Comparison of ENCODE assay signal across 1 cellular context in the genomic region with DNA sequence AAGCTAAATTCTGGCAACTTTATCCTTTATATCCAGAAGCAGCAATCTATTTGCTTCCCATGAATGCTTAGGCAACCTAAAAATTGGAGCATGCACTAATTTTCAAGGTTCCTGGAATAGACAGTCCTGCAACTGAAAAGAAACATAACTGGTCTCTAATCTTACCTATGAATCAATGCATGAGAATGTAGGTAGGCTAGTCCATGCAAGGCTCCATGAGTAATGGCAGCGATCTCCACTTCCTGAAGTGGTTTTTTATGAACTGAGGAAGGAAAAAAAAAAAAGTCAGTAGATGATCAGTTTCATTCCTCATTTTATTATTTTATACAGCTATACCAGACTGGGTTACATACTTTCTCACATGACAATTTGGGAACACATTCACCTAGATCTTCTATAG.
TF ChIP-seq lines count a peak whose summit lies in the region.

No MANE protein-coding gene starts in this region.

TF ChIP-seq in GM23338, 12 proteins besides CTCF, POLR2A, EP300 and RAD21 (continued from another document):
- TF ChIP-seq, protein P1, sequence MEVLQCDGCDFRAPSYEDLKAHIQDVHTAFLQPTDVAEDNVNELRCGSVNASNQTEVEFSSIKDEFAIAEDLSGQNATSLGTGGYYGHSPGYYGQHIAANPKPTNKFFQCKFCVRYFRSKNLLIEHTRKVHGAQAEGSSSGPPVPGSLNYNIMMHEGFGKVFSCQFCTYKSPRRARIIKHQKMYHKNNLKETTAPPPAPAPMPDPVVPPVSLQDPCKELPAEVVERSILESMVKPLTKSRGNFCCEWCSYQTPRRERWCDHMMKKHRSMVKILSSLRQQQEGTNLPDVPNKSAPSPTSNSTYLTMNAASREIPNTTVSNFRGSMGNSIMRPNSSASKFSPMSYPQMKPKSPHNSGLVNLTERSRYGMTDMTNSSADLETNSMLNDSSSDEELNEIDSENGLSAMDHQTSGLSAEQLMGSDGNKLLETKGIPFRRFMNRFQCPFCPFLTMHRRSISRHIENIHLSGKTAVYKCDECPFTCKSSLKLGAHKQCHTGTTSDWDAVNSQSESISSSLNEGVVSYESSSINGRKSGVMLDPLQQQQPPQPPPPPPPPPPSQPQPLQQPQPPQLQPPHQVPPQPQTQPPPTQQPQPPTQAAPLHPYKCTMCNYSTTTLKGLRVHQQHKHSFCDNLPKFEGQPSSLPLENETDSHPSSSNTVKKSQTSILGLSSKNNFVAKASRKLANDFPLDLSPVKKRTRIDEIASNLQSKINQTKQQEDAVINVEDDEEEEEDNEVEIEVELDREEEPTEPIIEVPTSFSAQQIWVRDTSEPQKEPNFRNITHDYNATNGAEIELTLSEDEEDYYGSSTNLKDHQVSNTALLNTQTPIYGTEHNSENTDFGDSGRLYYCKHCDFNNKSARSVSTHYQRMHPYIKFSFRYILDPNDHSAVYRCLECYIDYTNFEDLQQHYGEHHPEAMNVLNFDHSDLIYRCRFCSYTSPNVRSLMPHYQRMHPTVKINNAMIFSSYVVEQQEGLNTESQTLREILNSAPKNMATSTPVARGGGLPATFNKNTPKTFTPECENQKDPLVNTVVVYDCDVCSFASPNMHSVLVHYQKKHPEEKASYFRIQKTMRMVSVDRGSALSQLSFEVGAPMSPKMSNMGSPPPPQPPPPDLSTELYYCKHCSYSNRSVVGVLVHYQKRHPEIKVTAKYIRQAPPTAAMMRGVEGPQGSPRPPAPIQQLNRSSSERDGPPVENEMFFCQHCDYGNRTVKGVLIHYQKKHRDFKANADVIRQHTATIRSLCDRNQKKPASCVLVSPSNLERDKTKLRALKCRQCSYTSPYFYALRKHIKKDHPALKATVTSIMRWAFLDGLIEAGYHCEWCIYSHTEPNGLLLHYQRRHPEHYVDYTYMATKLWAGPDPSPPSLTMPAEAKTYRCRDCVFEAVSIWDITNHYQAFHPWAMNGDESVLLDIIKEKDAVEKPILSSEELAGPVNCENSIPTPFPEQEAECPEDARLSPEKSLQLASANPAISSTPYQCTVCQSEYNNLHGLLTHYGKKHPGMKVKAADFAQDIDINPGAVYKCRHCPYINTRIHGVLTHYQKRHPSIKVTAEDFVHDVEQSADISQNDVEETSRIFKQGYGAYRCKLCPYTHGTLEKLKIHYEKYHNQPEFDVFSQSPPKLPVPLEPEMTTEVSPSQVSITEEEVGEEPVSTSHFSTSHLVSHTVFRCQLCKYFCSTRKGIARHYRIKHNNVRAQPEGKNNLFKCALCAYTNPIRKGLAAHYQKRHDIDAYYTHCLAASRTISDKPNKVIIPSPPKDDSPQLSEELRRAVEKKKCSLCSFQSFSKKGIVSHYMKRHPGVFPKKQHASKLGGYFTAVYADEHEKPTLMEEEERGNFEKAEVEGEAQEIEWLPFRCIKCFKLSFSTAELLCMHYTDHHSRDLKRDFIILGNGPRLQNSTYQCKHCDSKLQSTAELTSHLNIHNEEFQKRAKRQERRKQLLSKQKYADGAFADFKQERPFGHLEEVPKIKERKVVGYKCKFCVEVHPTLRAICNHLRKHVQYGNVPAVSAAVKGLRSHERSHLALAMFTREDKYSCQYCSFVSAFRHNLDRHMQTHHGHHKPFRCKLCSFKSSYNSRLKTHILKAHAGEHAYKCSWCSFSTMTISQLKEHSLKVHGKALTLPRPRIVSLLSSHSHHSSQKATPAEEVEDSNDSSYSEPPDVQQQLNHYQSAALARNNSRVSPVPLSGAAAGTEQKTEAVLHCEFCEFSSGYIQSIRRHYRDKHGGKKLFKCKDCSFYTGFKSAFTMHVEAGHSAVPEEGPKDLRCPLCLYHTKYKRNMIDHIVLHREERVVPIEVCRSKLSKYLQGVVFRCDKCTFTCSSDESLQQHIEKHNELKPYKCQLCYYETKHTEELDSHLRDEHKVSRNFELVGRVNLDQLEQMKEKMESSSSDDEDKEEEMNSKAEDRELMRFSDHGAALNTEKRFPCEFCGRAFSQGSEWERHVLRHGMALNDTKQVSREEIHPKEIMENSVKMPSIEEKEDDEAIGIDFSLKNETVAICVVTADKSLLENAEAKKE (CRISPR knock-in tag; IDR thresholded peaks at IDR 0.05): no peak
- no peak for TF ChIP-seq NANOG (IDR thresholded peaks at IDR 0.05; ENCODE audit: borderline replicate concordance)
- TF ChIP-seq, protein P2, sequence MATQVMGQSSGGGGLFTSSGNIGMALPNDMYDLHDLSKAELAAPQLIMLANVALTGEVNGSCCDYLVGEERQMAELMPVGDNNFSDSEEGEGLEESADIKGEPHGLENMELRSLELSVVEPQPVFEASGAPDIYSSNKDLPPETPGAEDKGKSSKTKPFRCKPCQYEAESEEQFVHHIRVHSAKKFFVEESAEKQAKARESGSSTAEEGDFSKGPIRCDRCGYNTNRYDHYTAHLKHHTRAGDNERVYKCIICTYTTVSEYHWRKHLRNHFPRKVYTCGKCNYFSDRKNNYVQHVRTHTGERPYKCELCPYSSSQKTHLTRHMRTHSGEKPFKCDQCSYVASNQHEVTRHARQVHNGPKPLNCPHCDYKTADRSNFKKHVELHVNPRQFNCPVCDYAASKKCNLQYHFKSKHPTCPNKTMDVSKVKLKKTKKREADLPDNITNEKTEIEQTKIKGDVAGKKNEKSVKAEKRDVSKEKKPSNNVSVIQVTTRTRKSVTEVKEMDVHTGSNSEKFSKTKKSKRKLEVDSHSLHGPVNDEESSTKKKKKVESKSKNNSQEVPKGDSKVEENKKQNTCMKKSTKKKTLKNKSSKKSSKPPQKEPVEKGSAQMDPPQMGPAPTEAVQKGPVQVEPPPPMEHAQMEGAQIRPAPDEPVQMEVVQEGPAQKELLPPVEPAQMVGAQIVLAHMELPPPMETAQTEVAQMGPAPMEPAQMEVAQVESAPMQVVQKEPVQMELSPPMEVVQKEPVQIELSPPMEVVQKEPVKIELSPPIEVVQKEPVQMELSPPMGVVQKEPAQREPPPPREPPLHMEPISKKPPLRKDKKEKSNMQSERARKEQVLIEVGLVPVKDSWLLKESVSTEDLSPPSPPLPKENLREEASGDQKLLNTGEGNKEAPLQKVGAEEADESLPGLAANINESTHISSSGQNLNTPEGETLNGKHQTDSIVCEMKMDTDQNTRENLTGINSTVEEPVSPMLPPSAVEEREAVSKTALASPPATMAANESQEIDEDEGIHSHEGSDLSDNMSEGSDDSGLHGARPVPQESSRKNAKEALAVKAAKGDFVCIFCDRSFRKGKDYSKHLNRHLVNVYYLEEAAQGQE (IDR thresholded peaks at IDR 0.05; ENCODE audit: unreplicated experiment): no peak
- TF ChIP-seq ZNF331 (CRISPR knock-in tag; IDR thresholded peaks at IDR 0.05; ENCODE audit: low read depth): no peak
- TF ChIP-seq JUNB (IDR thresholded peaks at IDR 0.05; ENCODE audit: unreplicated experiment): no peak
